Comparison of ENCODE assay signal across 22 cellular contexts in the genomic region with DNA sequence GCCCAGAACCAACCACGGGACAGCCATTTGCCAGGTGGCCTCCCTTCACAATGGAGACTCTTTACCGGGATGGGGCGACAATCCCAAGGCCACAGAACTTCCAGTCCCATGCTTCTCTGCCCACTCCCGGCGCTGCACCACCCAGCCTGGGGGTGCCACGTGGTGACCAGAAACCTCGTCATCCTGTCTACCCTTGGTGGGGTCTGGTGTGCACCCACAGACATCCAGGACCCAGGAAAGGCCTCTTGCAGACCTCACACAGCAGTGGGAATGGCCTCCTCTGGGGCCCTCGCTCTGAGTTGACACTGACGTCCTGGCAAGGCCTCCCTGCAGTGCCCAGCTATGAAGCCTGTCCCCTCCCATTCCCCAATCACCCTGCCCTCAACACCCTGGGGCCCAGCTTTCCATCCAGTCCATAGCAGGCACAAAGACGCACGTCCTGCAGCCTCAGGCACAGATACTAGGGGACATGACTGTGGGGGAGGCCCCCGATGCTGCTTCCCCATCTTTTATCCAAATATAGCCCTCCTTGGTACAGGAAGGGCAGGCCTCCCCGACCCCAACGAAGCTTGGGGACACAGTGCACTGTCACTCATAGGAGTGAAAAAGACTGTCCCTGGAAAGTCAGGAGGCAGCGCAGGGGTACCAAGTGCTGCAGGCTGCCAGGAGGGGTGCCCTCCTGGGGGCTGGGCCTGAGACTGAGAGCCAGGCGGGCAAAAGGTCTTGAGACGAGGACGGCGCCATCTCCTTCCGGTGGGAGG. TPM values are rescaled to one million over a fixed set of nuclear protein-coding genes. Genes with fewer than 3 reads are reported as not detected.
DNase-seq lines count a peak whose midpoint lies in the region; ATAC-seq and TF ChIP-seq lines count a peak whose summit lies in the region.
"Had no signal": no experiment of that assay in that cellular context is flagged by ENCODE, and none has a peak within 500 bp of the region (broad histone marks: within the 10 kb centered on the region; RNA-seq: fewer than 3 reads in every experiment).

No MANE protein-coding gene starts in this region.

- H3K4me1 Mint-ChIP-seq in CD14-positive monocyte: peaks cover 48% of the 10 kb centered on the region
- peaks cover 68 to 96% (median 80%) of the 10 kb centered on the region in 3 donors for H3K4me1 Mint-ChIP-seq in CD8-positive, alpha-beta memory T cell
- H3K4me1 Mint-ChIP-seq in activated T-helper 2 cell treated with anti-CD3 and anti-CD28 coated beads, Interferon-gamma antibody, Interleukin-2, Interleukin-4, amounts not matched to agents 10 μg/mL and 5 μg/mL and 100 μg/mL, durations not matched to agents 14 hours and 24 hours and 36 hours (ENCODE audit: low read depth): peaks cover 41% of the 10 kb centered on the region
- peaks cover 7 to 57% (median 23%) of the 10 kb centered on the region in 4 donors for H3K4me1 Mint-ChIP-seq in naive thymus-derived CD8-positive, alpha-beta T cell

- no peak overlapping the region for H3K27ac ChIP-seq in CD8-positive, alpha-beta memory T cell (ENCODE audit: low read depth, low read length)
- H3K27ac ChIP-seq: foreskin keratinocyte, GM23248, parathyroid adenoma, tibial artery had no signal

- no peak for DNase-seq in CD14-positive monocyte (ENCODE audit: low spot score)
- peak in 1 of 5 donors; percentile 30 for DNase-seq in CD8-positive, alpha-beta memory T cell
- no peak for DNase-seq in activated T-helper 2 cell treated with anti-CD3 and anti-CD28 coated beads, Interferon-gamma antibody, Interleukin-2, Interleukin-4, amounts not matched to agents 10 μg/mL and 5 μg/mL and 100 μg/mL, durations not matched to agents 14 hours and 24 hours and 36 hours (ENCODE audit: low spot score)
- no peak for DNase-seq in naive thymus-derived CD8-positive, alpha-beta T cell
- DNase-seq in medulla oblongata (ENCODE audit: extremely low spot score): no peak
- DNase-seq: activated CD4-positive, alpha-beta T cell treated with anti-CD3 and anti-CD28 coated beads for 48 hours; AML-193; DMS 273 treated with DMSO at 0.1 percent for 48 hours; foreskin keratinocyte; GM23248; left colon; NCI-H2081 treated with DMSO at 0.1 percent for 48 hours; NCI-H526; stimulated activated CD4-positive, alpha-beta T cell treated with anti-CD3 and anti-CD28 coated beads, Interleukin-4, amount 100 ng/mL, for 4 hours; stimulated activated CD8-positive, alpha-beta memory T cell treated with anti-CD3 and anti-CD28 coated beads, Interleukin-4, amount 100 ng/mL, for 48 hours; tibial artery had no signal

- ATAC-seq in naive thymus-derived CD8-positive, alpha-beta T cell: no peak
- ATAC-seq in HG03175 (IDR thresholded peaks at IDR 0.05; ENCODE audit: unreplicated experiment): no peak
- ATAC-seq in GM21619 (IDR thresholded peaks at IDR 0.05; ENCODE audit: unreplicated experiment): no peak
- ATAC-seq: foreskin keratinocyte, left colon had no signal

- no peaks in the 10 kb centered on the region for H3K9me3 ChIP-seq in CD8-positive, alpha-beta memory T cell (ENCODE audit: low read length)
- H3K9me3 ChIP-seq: tibial artery had no signal

- no peak overlapping the region for H3K4me3 Mint-ChIP-seq in CD14-positive monocyte
- peak overlapping the region in 4 of 7 donors; percentile 49 to 75 (median 72) for H3K4me3 Mint-ChIP-seq in CD8-positive, alpha-beta memory T cell
- no peak overlapping the region for H3K4me3 Mint-ChIP-seq in activated T-helper 2 cell treated with anti-CD3 and anti-CD28 coated beads, Interferon-gamma antibody, Interleukin-2, Interleukin-4, amounts not matched to agents 10 μg/mL and 5 μg/mL and 100 μg/mL, durations not matched to agents 14 hours and 24 hours and 36 hours (ENCODE audit: low read depth)
- H3K4me3 Mint-ChIP-seq in naive thymus-derived CD8-positive, alpha-beta T cell: peak overlapping the region in 1 of 10 donors; percentile 33

- H3K27me3 ChIP-seq in CD8-positive, alpha-beta memory T cell (ENCODE audit: insufficient read depth, low read length, poor library complexity, severe bottlenecking): no peaks in the 10 kb centered on the region
- H3K27me3 ChIP-seq: foreskin keratinocyte had no signal

- intact Hi-C loops in CD14-positive monocyte (cut with micrococcal nuclease): no loop called here
- intact Hi-C loops in activated T-helper 2 cell treated with anti-CD3 and anti-CD28 coated beads, Interferon-gamma antibody, Interleukin-2, Interleukin-4, amounts not matched to agents 10 μg/mL and 5 μg/mL and 100 μg/mL, durations not matched to agents 14 hours and 24 hours and 36 hours (cut with micrococcal nuclease): no loop called here

- peaks cover 72% of the 10 kb centered on the region for H3K4me1 ChIP-seq in CD8-positive, alpha-beta memory T cell (ENCODE audit: insufficient read depth, low read length)
- H3K4me1 ChIP-seq: foreskin keratinocyte, tibial artery had no signal

- H3K36me3 Mint-ChIP-seq in CD14-positive monocyte: peaks cover 35 to 48% of the 10 kb centered on the region in 2 donors
- peaks cover 13 to 90% (median 20%) of the 10 kb centered on the region in 3 donors for H3K36me3 Mint-ChIP-seq in CD8-positive, alpha-beta memory T cell
- peaks cover 80% of the 10 kb centered on the region for H3K36me3 Mint-ChIP-seq in activated T-helper 2 cell treated with anti-CD3 and anti-CD28 coated beads, Interferon-gamma antibody, Interleukin-2, Interleukin-4, amounts not matched to agents 10 μg/mL and 5 μg/mL and 100 μg/mL, durations not matched to agents 14 hours and 24 hours and 36 hours (ENCODE audit: low read depth)
- H3K36me3 Mint-ChIP-seq in naive thymus-derived CD8-positive, alpha-beta T cell: peaks cover 0 to 20% (median 0%) of the 10 kb centered on the region in 3 donors

- POLR2A ChIA-PET in CD8-positive, alpha-beta memory T cell (lab: Charles Lee): no interaction called here
- POLR2A ChIA-PET in naive thymus-derived CD8-positive, alpha-beta T cell (lab: Charles Lee): interaction anchor here (0.8 kb wide), 1 partner anchor 109 kb away, joined by 3 read pairs; no protein-coding TSS in a partner anchor

- TF ChIP-seq CTCF in CD14-positive monocyte (IDR thresholded peaks at IDR 0.05): no peak

- CTCF ChIA-PET in CD8-positive, alpha-beta memory T cell (lab: Charles Lee): interaction anchor here (0.7 to 7.9 kb wide), 3 partner anchors 25 to 84 kb away, joined by 3 to 50 read pairs (median 4); no protein-coding TSS in a partner anchor

- H3K36me3 ChIP-seq in CD8-positive, alpha-beta memory T cell (ENCODE audit: insufficient read depth, low read length): peaks cover 36% of the 10 kb centered on the region

- peak overlapping the region in 6 of 7 donors; percentile 33 to 77 (median 68) for H3K27ac Mint-ChIP-seq in CD14-positive monocyte
- peak overlapping the region; percentile 82 to 98 (median 94) for H3K27ac Mint-ChIP-seq in CD8-positive, alpha-beta memory T cell
- peak overlapping the region; percentile 76 for H3K27ac Mint-ChIP-seq in activated T-helper 2 cell treated with anti-CD3 and anti-CD28 coated beads, Interferon-gamma antibody, Interleukin-2, Interleukin-4, amounts not matched to agents 10 μg/mL and 5 μg/mL and 100 μg/mL, durations not matched to agents 14 hours and 24 hours and 36 hours
- H3K27ac Mint-ChIP-seq in naive thymus-derived CD8-positive, alpha-beta T cell: peak overlapping the region in 7 of 10 donors; percentile 25 to 92 (median 78)

- H3K9me3 Mint-ChIP-seq in CD14-positive monocyte: peaks cover 0 to 3% (median 0%) of the 10 kb centered on the region in 7 donors
- H3K9me3 Mint-ChIP-seq in CD8-positive, alpha-beta memory T cell: no peaks in the 10 kb centered on the region
- H3K9me3 Mint-ChIP-seq in activated T-helper 2 cell treated with anti-CD3 and anti-CD28 coated beads, Interferon-gamma antibody, Interleukin-2, Interleukin-4, amounts not matched to agents 10 μg/mL and 5 μg/mL and 100 μg/mL, durations not matched to agents 14 hours and 24 hours and 36 hours: no peaks in the 10 kb centered on the region
- no peaks in the 10 kb centered on the region for H3K9me3 Mint-ChIP-seq in naive thymus-derived CD8-positive, alpha-beta T cell

- no peak overlapping the region for H3K4me3 ChIP-seq in CD8-positive, alpha-beta memory T cell (ENCODE audit: low read length)
- H3K4me3 ChIP-seq: GM23248, skin epidermis, tibial artery had no signal

- peaks cover 0 to 1% (median 0%) of the 10 kb centered on the region in 3 donors for H3K27me3 Mint-ChIP-seq in CD14-positive monocyte (ENCODE audit: low read depth in 3 of 3)
- H3K27me3 Mint-ChIP-seq in CD8-positive, alpha-beta memory T cell: no peaks in the 10 kb centered on the region
- H3K27me3 Mint-ChIP-seq in activated T-helper 2 cell treated with anti-CD3 and anti-CD28 coated beads, Interferon-gamma antibody, Interleukin-2, Interleukin-4, amounts not matched to agents 10 μg/mL and 5 μg/mL and 100 μg/mL, durations not matched to agents 14 hours and 24 hours and 36 hours (ENCODE audit: low read depth): no peaks in the 10 kb centered on the region
- H3K27me3 Mint-ChIP-seq in naive thymus-derived CD8-positive, alpha-beta T cell: no peaks in the 10 kb centered on the region

RNA-seq across cellular contexts. Expression of a gene that starts 7.1 kb away (rescaled TPM):
- polyA plus RNA-seq in CD14-positive monocyte: 1 to 10 TPM; 1.8 to 3.2 TPM
- 100 to 1,000 TPM; 124 to 131 TPM for total RNA-seq in CD8-positive, alpha-beta memory T cell
- polyA plus RNA-seq in CD8-positive, alpha-beta memory T cell: 889 TPM
- 115 and 121 TPM in 2 replicates for total RNA-seq in activated T-helper 2 cell treated with anti-CD3 and anti-CD28 coated beads, Interferon-gamma antibody, Interleukin-2, Interleukin-4, amounts not matched to agents 10 μg/mL and 5 μg/mL and 100 μg/mL, durations not matched to agents 14 hours and 24 hours and 36 hours
- 1 to 10 TPM; 5.5 to 6.6 TPM for total RNA-seq in naive thymus-derived CD8-positive, alpha-beta T cell
- 100 to 1,000 TPM in 1 of 3 donors, 10 to 100 TPM in 2; 13.3 to 581 (median 21.3) TPM for polyA plus RNA-seq in naive thymus-derived CD8-positive, alpha-beta T cell
- total RNA-seq: endothelial cell of umbilical vein, foreskin keratinocyte, GM23248, OCI-LY7 had no signal
- polyA plus RNA-seq: endothelial cell of umbilical vein, foreskin keratinocyte, GM23248 had no signal

RNA-seq across cellular contexts. Expression of a gene that starts 36.4 kb away (rescaled TPM):
- 10 to 100 TPM; 73.2 to 74.0 TPM for polyA plus RNA-seq in CD14-positive monocyte
- total RNA-seq in CD8-positive, alpha-beta memory T cell: 10 to 100 TPM; 82.5 to 83.6 TPM
- polyA plus RNA-seq in CD8-positive, alpha-beta memory T cell: 228 TPM
- 48.5 and 48.8 TPM in 2 replicates for total RNA-seq in activated T-helper 2 cell treated with anti-CD3 and anti-CD28 coated beads, Interferon-gamma antibody, Interleukin-2, Interleukin-4, amounts not matched to agents 10 μg/mL and 5 μg/mL and 100 μg/mL, durations not matched to agents 14 hours and 24 hours and 36 hours
- total RNA-seq in naive thymus-derived CD8-positive, alpha-beta T cell: 10 to 100 TPM; 46.0 to 46.2 TPM
- 100 to 1,000 TPM in 1 of 3 donors, 10 to 100 TPM in 2; 74.5 to 234 (median 81.7) TPM for polyA plus RNA-seq in naive thymus-derived CD8-positive, alpha-beta T cell

Comparison
In these comparisons a context has a peak if more than half of its experiments do, and no peak if none do; other contexts are left out.
1. H3K4me3 Mint-ChIP-seq: peak in CD8-positive, alpha-beta memory T cell (4 of 7); none in CD14-positive monocyte (0 of 2) and activated T-helper 2 cell treated with anti-CD3 and anti-CD28 coated beads, Interferon-gamma antibody, Interleukin-2, Interleukin-4, amounts not matched to agents 10 μg/mL and 5 μg/mL and 100 μg/mL, durations not matched to agents 14 hours and 24 hours and 36 hours (single experiment).
2. RNA of a gene that starts 7.1 kb away (total RNA-seq): 124 to 131 TPM in CD8-positive, alpha-beta memory T cell and 115 to 121 TPM in activated T-helper 2 cell treated with anti-CD3 and anti-CD28 coated beads, Interferon-gamma antibody, Interleukin-2, Interleukin-4, amounts not matched to agents 10 μg/mL and 5 μg/mL and 100 μg/mL, durations not matched to agents 14 hours and 24 hours and 36 hours; 5.5 to 6.6 TPM in naive thymus-derived CD8-positive, alpha-beta T cell; every median in the first group is over 10 times any median in the second.
3. Peak in every context shown above with its lines, with median percentiles within 50 percentile points of each other: H3K27ac Mint-ChIP-seq.